14 cellular contexts compared by ENCODE assay signal in the genomic region with DNA sequence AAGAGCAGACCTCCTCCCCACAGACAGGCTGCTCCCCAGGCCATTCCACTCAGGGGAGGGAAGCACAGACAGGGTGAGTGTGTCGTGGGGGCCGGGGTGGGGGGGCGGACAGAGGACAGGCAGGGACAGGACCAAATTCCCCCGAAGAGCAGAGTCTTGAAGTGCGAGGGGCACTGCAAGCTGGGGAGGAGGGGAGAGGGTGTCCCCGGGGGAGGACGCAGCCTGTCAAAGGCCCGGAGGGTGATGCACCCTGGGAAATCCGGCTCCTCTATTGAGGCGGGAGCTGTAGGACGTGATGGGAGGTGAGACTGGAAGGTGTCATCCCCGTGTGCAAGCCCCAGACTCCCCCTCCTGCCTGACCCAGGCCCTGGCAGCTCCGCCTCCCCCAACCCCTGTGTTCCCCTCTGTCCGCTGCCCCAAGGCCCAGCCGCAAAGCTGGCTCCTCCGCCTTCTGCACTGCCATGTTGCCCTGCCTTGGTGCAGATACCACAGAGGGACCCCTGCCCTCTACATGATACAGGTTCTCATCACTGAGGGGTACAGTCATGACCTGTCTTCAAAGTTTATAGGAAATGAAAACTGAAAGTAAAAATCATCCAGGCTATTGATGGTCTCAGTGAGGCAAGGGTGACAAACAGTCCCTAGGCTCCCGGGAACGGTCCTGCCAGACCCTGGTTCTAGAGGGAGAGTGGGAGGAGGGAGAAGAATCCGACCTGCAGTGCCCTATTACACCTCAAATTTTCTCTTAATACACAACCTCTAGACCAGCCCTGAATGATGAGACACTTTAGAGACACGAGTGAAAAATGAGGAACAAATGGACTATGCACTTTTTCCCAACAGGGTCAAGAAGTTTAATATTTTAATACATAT.
DNase-seq lines count a peak whose midpoint lies in the region; ATAC-seq lines count a peak whose summit lies in the region.
"Had no signal": no experiment of that assay in that cellular context is flagged by ENCODE, and none has a peak within 500 bp of the region (broad histone marks: within the 10 kb centered on the region; RNA-seq: fewer than 3 reads in every experiment).

No MANE protein-coding gene starts in this region.

- H3K18ac ChIP-seq in mesendoderm (ENCODE audit: low read length), result no peak overlapping the region

- H3K36me3 Mint-ChIP-seq in CD8-positive, alpha-beta memory T cell, result no peaks in the 10 kb centered on the region
- no peaks in the 10 kb centered on the region for H3K36me3 Mint-ChIP-seq in activated T-helper 1 cell treated with anti-CD3 and anti-CD28 coated beads, Interleukin-12 subunit alpha, Interleukin-12 subunit beta, Interleukin-2, Interleukin-4 antibody, amounts not matched to agents 30 ng/mL and 10 ng/mL and 1 ng/mL, durations not matched to agents 14 hours and 24 hours and 36 hours (ENCODE audit: low read depth)
- no peaks in the 10 kb centered on the region for H3K36me3 Mint-ChIP-seq in memory B cell

- no peaks in the 10 kb centered on the region for H3K36me3 ChIP-seq in ACC112 (ENCODE audit: insufficient read depth, low read length)
- H3K36me3 ChIP-seq in CD8-positive, alpha-beta memory T cell (ENCODE audit: insufficient read depth, low read length), result no peaks in the 10 kb centered on the region
- H3K36me3 ChIP-seq in mesendoderm (ENCODE audit: control insufficient read depth, insufficient read depth, low read length), result no peaks in the 10 kb centered on the region

- no peak overlapping the region for H3K23ac ChIP-seq in mesendoderm (ENCODE audit: low read length)

- H2BK120ac ChIP-seq in mesendoderm (ENCODE audit: low read depth, low read length), result no peak overlapping the region

- H4K5ac ChIP-seq in mesendoderm (ENCODE audit: low read length), result no peak overlapping the region

- H3K4me3 ChIP-seq in ACC112 (ENCODE audit: low read depth, low read length) (peak overlapping the region; percentile 40; the same call in 1 of the 2 replicates), mesendoderm (ENCODE audit: low read length) (no peak overlapping the region)
- peak overlapping the region; percentile 29 for H3K4me3 ChIP-seq in CD8-positive, alpha-beta memory T cell (ENCODE audit: low read length)

- no peak for DNase-seq in CD8-positive, alpha-beta memory T cell
- no peak for DNase-seq in activated T-helper 1 cell treated with anti-CD3 and anti-CD28 coated beads, Interleukin-12 subunit alpha, Interleukin-12 subunit beta, Interleukin-2, Interleukin-4 antibody, amounts not matched to agents 30 ng/mL and 10 ng/mL and 1 ng/mL, durations not matched to agents 14 hours and 24 hours and 36 hours (ENCODE audit: low spot score)
- DNase-seq in memory B cell (ENCODE audit: low spot score in 2 of 2), result no peak
- DNase-seq in mesendoderm, result no peak
- DNase-seq in superior temporal gyrus (ENCODE audit: extremely low spot score), result no peak
- no peak for DNase-seq in activated gamma-delta T cell treated with Interleukin-2 at 50 U/mL for 16 hours
- no peak for DNase-seq in NCI-H748 (lab: John Stamatoyannopoulos, UW; ENCODE audit: unreplicated experiment)
- DNase-seq: activated effector memory CD4-positive, alpha-beta T cell treated with anti-CD3 and anti-CD28 coated beads, Interleukin-2, amount 50 U/mL, for 16 hours; EL; GOT3; NCI-H2107; NK-92 treated with Interleukin-12 subunit alpha and Interleukin-12 subunit beta, amount 100 ng/mL, for 24 hours; SHP77 treated with DMSO at 0.1 percent for 48 hours had no signal

- H3K27me3 ChIP-seq in ACC112 (ENCODE audit: insufficient read depth, low read length) (peaks cover 32% of the 10 kb centered on the region), mesendoderm (ENCODE audit: insufficient read depth, low read length, poor library complexity) (no peaks in the 10 kb centered on the region)
- no peaks in the 10 kb centered on the region for H3K27me3 ChIP-seq in CD8-positive, alpha-beta memory T cell (ENCODE audit: insufficient read depth, low read length, poor library complexity, severe bottlenecking)

- no peak overlapping the region for H3K27ac ChIP-seq in ACC112 (ENCODE audit: low read depth, low read length)
- H3K27ac ChIP-seq in CD8-positive, alpha-beta memory T cell (ENCODE audit: low read depth, low read length), result no peak overlapping the region
- no peak overlapping the region for H3K27ac ChIP-seq in mesendoderm (ENCODE audit: low read depth, low read length)

- POLR2A ChIA-PET in CD8-positive, alpha-beta memory T cell (lab: Charles Lee), result no interaction called here

- intact Hi-C loops in activated T-helper 1 cell treated with anti-CD3 and anti-CD28 coated beads, Interleukin-12 subunit alpha, Interleukin-12 subunit beta, Interleukin-2, Interleukin-4 antibody, amounts not matched to agents 30 ng/mL and 10 ng/mL and 1 ng/mL, durations not matched to agents 14 hours and 24 hours and 36 hours (cut with micrococcal nuclease), result no loop called here

- no peak overlapping the region for H3K56ac ChIP-seq in mesendoderm (ENCODE audit: low read length)

- peaks cover 5 to 9% (median 9%) of the 10 kb centered on the region in 3 donors for H3K4me1 Mint-ChIP-seq in CD8-positive, alpha-beta memory T cell
- H3K4me1 Mint-ChIP-seq in activated T-helper 1 cell treated with anti-CD3 and anti-CD28 coated beads, Interleukin-12 subunit alpha, Interleukin-12 subunit beta, Interleukin-2, Interleukin-4 antibody, amounts not matched to agents 30 ng/mL and 10 ng/mL and 1 ng/mL, durations not matched to agents 14 hours and 24 hours and 36 hours (ENCODE audit: low read depth), result peaks cover 10% of the 10 kb centered on the region
- H3K4me1 Mint-ChIP-seq in memory B cell, result peaks cover 4% of the 10 kb centered on the region

- H3K27ac Mint-ChIP-seq in CD8-positive, alpha-beta memory T cell, result peak overlapping the region in 5 of 8 donors; percentile 68 to 87 (median 85)
- H3K27ac Mint-ChIP-seq in activated T-helper 1 cell treated with anti-CD3 and anti-CD28 coated beads, Interleukin-12 subunit alpha, Interleukin-12 subunit beta, Interleukin-2, Interleukin-4 antibody, amounts not matched to agents 30 ng/mL and 10 ng/mL and 1 ng/mL, durations not matched to agents 14 hours and 24 hours and 36 hours, result peak overlapping the region; percentile 84
- H3K27ac Mint-ChIP-seq in memory B cell, result peak overlapping the region; percentile 65

- H3K4me1 ChIP-seq in ACC112 (ENCODE audit: control insufficient read depth, insufficient read depth, low read length, unreplicated experiment) (no peaks in the 10 kb centered on the region), mesendoderm (ENCODE audit: control insufficient read depth, low read depth, low read length) (no peaks in the 10 kb centered on the region)
- H3K4me1 ChIP-seq in CD8-positive, alpha-beta memory T cell (ENCODE audit: insufficient read depth, low read length), result peaks cover 10% of the 10 kb centered on the region

- H3K9me3 ChIP-seq in CD8-positive, alpha-beta memory T cell (ENCODE audit: low read length), result no peaks in the 10 kb centered on the region

- no peak overlapping the region for H3K9ac ChIP-seq in mesendoderm (ENCODE audit: low read length)

- no peak overlapping the region for H4K8ac ChIP-seq in mesendoderm (ENCODE audit: low read depth, low read length)

- no CpG with 5 or more reads among the region's 20 CpGs for WGBS in mesendoderm (ENCODE audit: extremely low coverage, insufficient coverage, low lambda C conversion rate)

- H2AFZ ChIP-seq in ACC112 (ENCODE audit: low read length, unreplicated experiment), result peak overlapping the region; percentile 38

- H2BK15ac ChIP-seq in mesendoderm (replicated peaks; ENCODE audit: low read depth), result no peak overlapping the region

- peaks cover 0 to 4% (median 3%) of the 10 kb centered on the region in 5 donors for H3K9me3 Mint-ChIP-seq in CD8-positive, alpha-beta memory T cell
- peaks cover 3% of the 10 kb centered on the region for H3K9me3 Mint-ChIP-seq in activated T-helper 1 cell treated with anti-CD3 and anti-CD28 coated beads, Interleukin-12 subunit alpha, Interleukin-12 subunit beta, Interleukin-2, Interleukin-4 antibody, amounts not matched to agents 30 ng/mL and 10 ng/mL and 1 ng/mL, durations not matched to agents 14 hours and 24 hours and 36 hours
- H3K9me3 Mint-ChIP-seq in memory B cell, result no peaks in the 10 kb centered on the region

- H3K4me2 ChIP-seq in mesendoderm (ENCODE audit: low read length), result no peak overlapping the region

- CTCF ChIA-PET in CD8-positive, alpha-beta memory T cell (lab: Charles Lee), result no interaction called here

- no peaks in the 10 kb centered on the region for H3K79me1 ChIP-seq in mesendoderm (ENCODE audit: low read length)

- H2BK5ac ChIP-seq in mesendoderm (ENCODE audit: low read length), result no peak overlapping the region

- H3K27me3 Mint-ChIP-seq in CD8-positive, alpha-beta memory T cell, result peaks cover 4 to 8% of the 10 kb centered on the region in 2 donors
- H3K27me3 Mint-ChIP-seq in activated T-helper 1 cell treated with anti-CD3 and anti-CD28 coated beads, Interleukin-12 subunit alpha, Interleukin-12 subunit beta, Interleukin-2, Interleukin-4 antibody, amounts not matched to agents 30 ng/mL and 10 ng/mL and 1 ng/mL, durations not matched to agents 14 hours and 24 hours and 36 hours (ENCODE audit: insufficient read depth), result peaks cover 2% of the 10 kb centered on the region
- peaks cover 3% of the 10 kb centered on the region for H3K27me3 Mint-ChIP-seq in memory B cell

- peak; percentile 56 for ATAC-seq in memory B cell (ENCODE audit: low read depth)

- H3K79me2 ChIP-seq in ACC112 (ENCODE audit: control insufficient read depth, insufficient read depth, low read length, unreplicated experiment) (no peaks in the 10 kb centered on the region), mesendoderm (ENCODE audit: control insufficient read depth, insufficient read depth, low read length) (no peaks in the 10 kb centered on the region)

- no peak overlapping the region for H2AK5ac ChIP-seq in mesendoderm (ENCODE audit: low read length)

- H3K4me3 Mint-ChIP-seq in CD8-positive, alpha-beta memory T cell, result peak overlapping the region in 6 of 7 donors; percentile 72 to 84 (median 76)
- no peak overlapping the region for H3K4me3 Mint-ChIP-seq in activated T-helper 1 cell treated with anti-CD3 and anti-CD28 coated beads, Interleukin-12 subunit alpha, Interleukin-12 subunit beta, Interleukin-2, Interleukin-4 antibody, amounts not matched to agents 30 ng/mL and 10 ng/mL and 1 ng/mL, durations not matched to agents 14 hours and 24 hours and 36 hours
- H3K4me3 Mint-ChIP-seq in memory B cell, result peak overlapping the region; percentile 75

- no peak overlapping the region for H3K4ac ChIP-seq in mesendoderm (ENCODE audit: low read depth, low read length)
